Comparison of ENCODE assay signal across 10 cellular contexts in the genomic region with DNA sequence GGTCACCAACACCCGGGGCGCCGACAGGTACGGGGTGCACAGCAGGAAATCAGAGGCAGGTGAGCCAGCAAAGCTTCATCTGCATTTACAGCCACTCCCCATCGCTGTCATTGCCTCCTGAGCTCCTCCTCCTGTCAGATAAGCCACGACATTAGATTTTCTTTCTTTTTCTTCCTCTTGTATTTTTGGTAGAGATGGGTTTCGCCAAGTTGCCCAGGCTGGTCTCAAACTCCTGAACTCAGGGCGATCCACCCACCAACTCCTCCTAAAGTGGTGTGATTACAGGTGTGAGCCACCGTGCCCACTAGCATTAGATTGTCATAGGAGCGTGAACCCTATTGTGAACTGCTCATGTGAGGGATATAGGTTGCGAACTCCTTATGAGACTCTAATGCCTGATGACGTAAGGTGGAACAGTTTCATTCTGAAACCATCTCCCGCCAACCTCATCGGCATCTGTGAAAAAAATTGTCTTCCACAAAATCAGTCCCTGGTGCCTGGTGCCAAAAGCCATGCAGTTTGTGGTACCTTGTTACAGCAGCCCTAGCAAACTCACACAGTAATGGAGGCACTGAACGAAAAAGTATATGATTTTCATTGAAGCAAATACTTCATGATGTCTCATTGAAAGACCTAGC. TPM values are rescaled to one million over a fixed set of nuclear protein-coding genes. Genes with fewer than 3 reads are reported as not detected.
DNase-seq lines count a peak whose midpoint lies in the region; ATAC-seq, FAIRE-seq and TF ChIP-seq lines count a peak whose summit lies in the region.
"Had no signal": no experiment of that assay in that cellular context is flagged by ENCODE, and none has a peak within 500 bp of the region (broad histone marks: within the 10 kb centered on the region; RNA-seq: fewer than 3 reads in every experiment).

No MANE protein-coding gene starts in this region.

- H3K27me3 Mint-ChIP-seq in astrocyte (ENCODE audit: low read depth, unreplicated experiment), result peaks cover 2% of the 10 kb centered on the region
- peaks cover 10 to 27% of the 10 kb centered on the region in 2 donors for H3K27me3 Mint-ChIP-seq in natural killer cell treated with Interleukin-12 subunit alpha and Interleukin-12 subunit beta and Interleukin-15 and Interleukin-18, amount 100 ng/mL, for 72 hours

- H3K79me2 ChIP-seq in PC-3 (ENCODE audit: low read length) (peaks cover 34% of the 10 kb centered on the region), astrocyte (ENCODE audit: insufficient read depth, low read length) (no peaks in the 10 kb centered on the region)

- DNase-seq in DMS53 (lab: John Stamatoyannopoulos, UW), result peak; percentile 22
- DNase-seq in DMS53 treated with DMSO at 0.1 percent for 48 hours (lab: John Stamatoyannopoulos, UW; ENCODE audit: unreplicated experiment), result no peak
- DNase-seq in PC-3, result peak; percentile 13
- DNase-seq in astrocyte (ENCODE audit: low read depth), result no peak
- DNase-seq in natural killer cell treated with Interleukin-12 subunit alpha and Interleukin-12 subunit beta and Interleukin-15 and Interleukin-18, amount 100 ng/mL, for 72 hours (ENCODE audit: low spot score), result peak; percentile 61
- no peak for DNase-seq in AG08396 (ENCODE audit: low spot score)
- DNase-seq in stimulated activated naive CD4-positive, alpha-beta T cell treated with Interleukin-2 at 50 U/mL for 16 hours (lab: John Stamatoyannopoulos, UW), result no peak
- no peak for DNase-seq in SIG-M5 (lab: John Stamatoyannopoulos, UW)
- DNase-seq: NCI-H2107 had no signal

- CTCF ChIA-PET in PC-3 (lab: Charles Lee), result interaction anchor here (0.5 kb wide), 1 partner anchor 59 kb away, joined by 4 read pairs; the partner anchor contains the start of gene MAGOHB

- H3K4me1 Mint-ChIP-seq in astrocyte (ENCODE audit: low read depth, unreplicated experiment), result no peaks in the 10 kb centered on the region
- peaks cover 46 to 76% of the 10 kb centered on the region in 2 donors for H3K4me1 Mint-ChIP-seq in natural killer cell treated with Interleukin-12 subunit alpha and Interleukin-12 subunit beta and Interleukin-15 and Interleukin-18, amount 100 ng/mL, for 72 hours (ENCODE audit: low read depth in 2 of 2)

- H3K27me3 ChIP-seq in PC-3 (ENCODE audit: low read length), result no peaks in the 10 kb centered on the region
- no peaks in the 10 kb centered on the region for H3K27me3 ChIP-seq in astrocyte (ENCODE audit: insufficient read depth, low read length)

- POLR2A ChIA-PET in PC-3 (lab: Charles Lee; ENCODE audit: unreplicated experiment), result interaction anchor here (0.6 to 0.7 kb wide), 2 partner anchors 23 to 59 kb away, joined by 4 read pairs; partner anchors contain the start of gene MAGOHB

- FAIRE-seq in astrocyte (lab: Jason Lieb, UNC), result no peak

- H3K4me3 Mint-ChIP-seq in astrocyte (ENCODE audit: unreplicated experiment), result peak overlapping the region; percentile 77
- H3K4me3 Mint-ChIP-seq in natural killer cell treated with Interleukin-12 subunit alpha and Interleukin-12 subunit beta and Interleukin-15 and Interleukin-18, amount 100 ng/mL, for 72 hours, result peak overlapping the region; percentile 95

- BruUV-seq in PC-3 (replicated peaks; lab: Mats Ljungman, UMichigan), result no TSS peak

- H3K36me3 Mint-ChIP-seq in astrocyte (ENCODE audit: low read depth, unreplicated experiment), result no peaks in the 10 kb centered on the region
- H3K36me3 Mint-ChIP-seq in natural killer cell treated with Interleukin-12 subunit alpha and Interleukin-12 subunit beta and Interleukin-15 and Interleukin-18, amount 100 ng/mL, for 72 hours, result no peaks in the 10 kb centered on the region

- no peaks in the 10 kb centered on the region for H3K9me2 ChIP-seq in PC-3 (replicated peaks; ENCODE audit: low read length)

- peaks cover 3% of the 10 kb centered on the region for H3K9me3 Mint-ChIP-seq in astrocyte (ENCODE audit: unreplicated experiment)
- no peaks in the 10 kb centered on the region for H3K9me3 Mint-ChIP-seq in natural killer cell treated with Interleukin-12 subunit alpha and Interleukin-12 subunit beta and Interleukin-15 and Interleukin-18, amount 100 ng/mL, for 72 hours

- H2AFZ ChIP-seq in PC-3 (ENCODE audit: low read length) (peak overlapping the region; percentile 77), astrocyte (ENCODE audit: low read depth, low read length) (no peak overlapping the region)

- H3K4me1 ChIP-seq in PC-3 (ENCODE audit: insufficient read depth, low read length) (peaks cover 15% of the 10 kb centered on the region; the same call in 1 of the 2 replicates), astrocyte (ENCODE audit: insufficient read depth, low read length) (no peaks in the 10 kb centered on the region)

- peak overlapping the region; percentile 74 for H3K9ac ChIP-seq in PC-3 (ENCODE audit: low read length)
- H3K9ac ChIP-seq in astrocyte (ENCODE audit: low read length), result no peak overlapping the region

- H3K27ac ChIP-seq in PC-3 (ENCODE audit: low read length), result peak overlapping the region; percentile 86; the same call in 1 of the 2 replicates
- H3K27ac ChIP-seq in astrocyte (ENCODE audit: low read depth, low read length), result no peak overlapping the region

- H3K4me2 ChIP-seq in PC-3 (ENCODE audit: low read length) (peak overlapping the region; percentile 100), astrocyte (ENCODE audit: low read length) (no peak overlapping the region)

- H3K4me3 ChIP-seq in PC-3 (ENCODE audit: low read length) (peak overlapping the region; percentile 80), astrocyte (ENCODE audit: insufficient read depth, low read depth, low read length) (no peak overlapping the region)

- H3K27ac Mint-ChIP-seq in astrocyte (ENCODE audit: unreplicated experiment), result no peak overlapping the region
- H3K27ac Mint-ChIP-seq in natural killer cell treated with Interleukin-12 subunit alpha and Interleukin-12 subunit beta and Interleukin-15 and Interleukin-18, amount 100 ng/mL, for 72 hours, result peak overlapping the region; percentile 15 to 88

- intact Hi-C loops in PC-3 (cut with micrococcal nuclease), result no loop called here

- H3F3A ChIP-seq in PC-3 (ENCODE audit: low read length, unreplicated experiment), result no peaks in the 10 kb centered on the region

- TF ChIP-seq CTCF in PC-3 (conservative IDR thresholded peaks at IDR 0.05; ENCODE audit: low read depth, low read length) (no peak), astrocyte (IDR thresholded peaks at IDR 0.05; ENCODE audit: insufficient read depth, low read depth, low read length) (no peak)

- H4K20me1 ChIP-seq in PC-3 (ENCODE audit: low read length) (no peaks in the 10 kb centered on the region), astrocyte (ENCODE audit: insufficient read depth, low read length) (no peaks in the 10 kb centered on the region)

- H3K36me3 ChIP-seq in PC-3 (ENCODE audit: low read depth, low read length), result no peaks in the 10 kb centered on the region
- H3K36me3 ChIP-seq in astrocyte (ENCODE audit: insufficient read depth, low read length), result no peaks in the 10 kb centered on the region

- no peaks in the 10 kb centered on the region for H3K9me3 ChIP-seq in PC-3 (ENCODE audit: low read length)
- H3K9me3 ChIP-seq in astrocyte (ENCODE audit: insufficient read depth, low read depth, low read length), result no peaks in the 10 kb centered on the region

- no peak for ATAC-seq in PC-3
- peak in 1 of 2 donors; percentile 64 for ATAC-seq in natural killer cell treated with Interleukin-12 subunit alpha and Interleukin-12 subunit beta and Interleukin-15 and Interleukin-18, amount 100 ng/mL, for 72 hours
- ATAC-seq: activated CD4-positive, CD25-positive, alpha-beta regulatory T cell treated with anti-CD3 and anti-CD28 coated beads, Interleukin-2, amount 50 U/mL, for 24 hours had no signal

RNA-seq across cellular contexts. Expression of gene STYK1, which starts 1.5 kb away (rescaled TPM):
- 4.3 and 8.6 TPM in 2 replicates for total RNA-seq in PC-3 (2014; rRNA removed)
- 1.6 and 2.9 TPM in 2 replicates for total RNA-seq in astrocyte
- 10 to 100 TPM; 10.7 to 30.3 TPM for total RNA-seq in natural killer cell treated with Interleukin-12 subunit alpha and Interleukin-12 subunit beta and Interleukin-15 and Interleukin-18, amount 100 ng/mL, for 72 hours

RNA-seq across cellular contexts. Expression of gene YBX3, which starts 50.8 kb away (rescaled TPM):
- 85.9 and 104 TPM in 2 replicates for total RNA-seq in PC-3 (2014; rRNA removed)
- total RNA-seq in astrocyte, result 452 and 527 TPM in 2 replicates
- 100 to 1,000 TPM; 147 to 210 TPM for total RNA-seq in natural killer cell treated with Interleukin-12 subunit alpha and Interleukin-12 subunit beta and Interleukin-15 and Interleukin-18, amount 100 ng/mL, for 72 hours

RNA-seq across cellular contexts. Expression of gene MAGOHB, which starts 58.9 kb away (rescaled TPM):
- total RNA-seq in PC-3 (2014; rRNA removed) (25.6 and 36.8 TPM in 2 replicates), astrocyte (30.5 and 36.3 TPM in 2 replicates)
- 10 to 100 TPM; 84.0 to 94.4 TPM for total RNA-seq in natural killer cell treated with Interleukin-12 subunit alpha and Interleukin-12 subunit beta and Interleukin-15 and Interleukin-18, amount 100 ng/mL, for 72 hours

Comparison
In these comparisons a context has a peak if more than half of its experiments do, and no peak if none do; other contexts are left out.
1. DNase-seq: peak in DMS53 (single experiment), PC-3 (single experiment) and natural killer cell treated with Interleukin-12 subunit alpha and Interleukin-12 subunit beta and Interleukin-15 and Interleukin-18, amount 100 ng/mL, for 72 hours (single experiment); none in DMS53 treated with DMSO at 0.1 percent for 48 hours (single experiment), astrocyte (single experiment), AG08396 (single experiment), stimulated activated naive CD4-positive, alpha-beta T cell treated with Interleukin-2 at 50 U/mL for 16 hours (single experiment) and SIG-M5 (single experiment).